In the genomic region with DNA sequence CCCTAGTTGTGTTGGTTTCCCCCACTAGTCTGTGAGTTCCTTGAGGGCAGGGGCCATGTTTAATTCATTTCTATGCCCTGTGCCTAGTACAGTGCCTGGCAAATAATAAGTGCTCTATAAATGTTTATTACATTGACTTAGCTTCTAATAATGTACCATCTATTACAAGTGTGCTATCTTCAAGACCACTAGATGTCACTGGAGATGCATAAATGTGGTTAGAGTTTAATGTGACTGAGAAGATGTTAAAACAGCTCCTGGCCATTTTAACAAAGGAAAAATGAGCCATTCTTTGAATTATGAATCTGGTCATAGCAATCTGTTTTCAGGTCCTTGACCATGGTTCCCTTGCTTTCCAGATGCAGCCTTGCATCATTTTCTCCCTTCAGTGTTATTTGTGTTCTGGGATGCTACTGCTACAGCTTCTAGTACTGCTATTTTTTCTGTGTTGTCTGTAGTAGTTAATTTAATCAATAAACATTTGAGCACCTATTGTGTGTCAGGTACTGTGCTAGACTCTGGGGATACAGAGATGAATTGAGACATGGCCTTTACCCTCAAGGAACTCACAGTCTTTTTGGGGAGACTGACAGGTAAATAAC, we compare ENCODE assay signal across 9 cellular contexts. TPM values are rescaled to one million over a fixed set of nuclear protein-coding genes. Genes with fewer than 3 reads are reported as not detected.
A peak's percentile ranks its signal among the peaks of the same experiment; 100 is the strongest.
DNase-seq lines count a peak whose midpoint lies in the region; ATAC-seq and TF ChIP-seq lines count a peak whose summit lies in the region.
"Had no signal": no experiment of that assay in that cellular context is flagged by ENCODE, and none has a peak within 500 bp of the region (broad histone marks: within the 10 kb centered on the region; RNA-seq: fewer than 3 reads in every experiment).

No MANE protein-coding gene starts in this region.

- no peak for TF ChIP-seq EP300 in neural cell (conservative IDR thresholded peaks at IDR 0.05; ENCODE audit: poor library complexity, severe bottlenecking)

- H3K4me1 ChIP-seq in IMR-90 (ENCODE audit: control insufficient read depth, insufficient read depth, low read length) (peaks cover 9% of the 10 kb centered on the region), RWPE2 (ENCODE audit: insufficient read depth, poor library complexity, severe bottlenecking) (no peaks in the 10 kb centered on the region), esophagus squamous epithelium (peaks cover 0 to 9% (median 0%) of the 10 kb centered on the region in 3 donors)
- H3K4me1 ChIP-seq: HAP-1 had no signal

- no peaks in the 10 kb centered on the region for H3K9me3 ChIP-seq in IMR-90 (ENCODE audit: control insufficient read depth, insufficient read depth, low read length)
- H3K9me3 ChIP-seq in RWPE2 (ENCODE audit: severe bottlenecking) = no peaks in the 10 kb centered on the region
- H3K9me3 ChIP-seq in esophagus squamous epithelium = no peaks in the 10 kb centered on the region
- H3K9me3 ChIP-seq in neural cell (ENCODE audit: low read length) = no peaks in the 10 kb centered on the region
- H3K9me3 ChIP-seq: HAP-1 had no signal

- H3K4ac ChIP-seq in IMR-90 (ENCODE audit: low read depth, low read length) = no peak overlapping the region

- no peak overlapping the region for H2BK5ac ChIP-seq in IMR-90 (ENCODE audit: low read depth, low read length, poor library complexity, severe bottlenecking)

- TF ChIP-seq POLR2A in IMR-90 (IDR thresholded peaks at IDR 0.05; ENCODE audit: low read depth, low read length) (no peak), esophagus squamous epithelium (IDR thresholded peaks at IDR 0.05) (no peak)

- no peak overlapping the region for H2AK9ac ChIP-seq in IMR-90 (replicated peaks; ENCODE audit: low read depth, low read length, poor library complexity)

- no peak overlapping the region for H2AFZ ChIP-seq in IMR-90 (replicated peaks; ENCODE audit: low read length, poor library complexity)
- H2AFZ ChIP-seq in neural cell (ENCODE audit: low read depth, low read length) = no peak overlapping the region

- H3K14ac ChIP-seq in IMR-90 (replicated peaks; ENCODE audit: low read depth, low read length) = no peak overlapping the region

- TF ChIP-seq CTCF in GM12865 (IDR thresholded peaks at IDR 0.05; ENCODE audit: insufficient read depth, low read depth, low read length, missing control alignments) (peak; percentile 35), IMR-90 (conservative IDR thresholded peaks at IDR 0.05; ENCODE audit: low read depth, low read length) (peak; percentile 80), RWPE2 (IDR thresholded peaks at IDR 0.05; ENCODE audit: poor library complexity, severe bottlenecking) (peak; percentile 62), esophagus squamous epithelium (IDR thresholded peaks at IDR 0.05) (peak; percentile 26 to 66 (median 54)), neural cell (IDR thresholded peaks at IDR 0.05; ENCODE audit: poor library complexity, severe bottlenecking) (peak; percentile 79)

- no peaks in the 10 kb centered on the region for H3K9me2 ChIP-seq in neural cell (ENCODE audit: insufficient read depth, low read length)

- no peak overlapping the region for H4K5ac ChIP-seq in IMR-90 (ENCODE audit: low read depth, low read length)

- H2AK5ac ChIP-seq in IMR-90 (ENCODE audit: low read depth, low read length) = no peak overlapping the region

- H4K20me1 ChIP-seq in IMR-90 (ENCODE audit: insufficient read depth, low read length) = no peaks in the 10 kb centered on the region; the same call in 1 of the 2 replicates
- no peaks in the 10 kb centered on the region for H4K20me1 ChIP-seq in neural cell (ENCODE audit: insufficient read depth)

- H4K8ac ChIP-seq in IMR-90 (ENCODE audit: low read depth in 2 of 2, low read length in 2 of 2) = no peak overlapping the region

- 0 out of 2 replicates have a peak, but pooled peaks cover 3% of the 10 kb centered on the region for H3K9me1 ChIP-seq in IMR-90 (ENCODE audit: insufficient read depth, low read length)

- H3K27me3 ChIP-seq in IMR-90 (ENCODE audit: control insufficient read depth, insufficient read depth, low read length) (no peaks in the 10 kb centered on the region), RWPE2 (ENCODE audit: insufficient read depth, poor library complexity, severe bottlenecking) (no peaks in the 10 kb centered on the region), esophagus squamous epithelium (no peaks in the 10 kb centered on the region), neural cell (ENCODE audit: insufficient read depth, low read depth, low read length) (no peaks in the 10 kb centered on the region)

- no peaks in the 10 kb centered on the region for H3K79me2 ChIP-seq in neural cell (replicated peaks; ENCODE audit: insufficient read depth, low read length)

- no peak overlapping the region for H3K56ac ChIP-seq in IMR-90 (ENCODE audit: extremely low read depth, insufficient read depth, low read length)

- CTCF ChIA-PET in IMR-90 (lab: Yijun Ruan, JAX) = interaction anchor here (0.6 to 3.0 kb wide), 26 partner anchors 11 to 903 kb away, joined by 3 to 19 read pairs (median 4); a partner anchor contains a TSS

- DNase-seq in ACHN (peak; percentile 44), GM12865 (ENCODE audit: low read depth) (peak; percentile 37), IMR-90 (peak; percentile 74), RWPE2 (ENCODE audit: low spot score) (no peak), esophagus squamous epithelium (lab: John Stamatoyannopoulos, UW) (no peak)
- DNase-seq in activated CD4-positive, alpha-beta T cell treated with anti-CD3 and anti-CD28 coated beads, Interleukin-2, amount 50 U/mL, for 1 hour = no peak

- POLR2A ChIA-PET in IMR-90 (lab: Charles Lee; ENCODE audit: unreplicated experiment) = no interaction called here

- H3K36me3 ChIP-seq in IMR-90 (ENCODE audit: control insufficient read depth, insufficient read depth, low read length) = no peaks in the 10 kb centered on the region
- no peaks in the 10 kb centered on the region for H3K36me3 ChIP-seq in RWPE2 (ENCODE audit: low read depth)
- H3K36me3 ChIP-seq in esophagus squamous epithelium = peaks cover 0 to 35% (median 0%) of the 10 kb centered on the region in 3 donors
- H3K36me3 ChIP-seq in neural cell (ENCODE audit: insufficient read depth, low read length) = no peaks in the 10 kb centered on the region

- H2BK20ac ChIP-seq in IMR-90 (ENCODE audit: low read depth, low read length) = no peak overlapping the region

- intact Hi-C loops in IMR-90 (cut with micrococcal nuclease) = loop anchor here (1.0 to 10.0 kb wide), 4 partner anchors 181 to 1166 kb away; a partner anchor contains a TSS
- intact Hi-C loops in esophagus squamous epithelium (cut with DNase I) = loop anchor here (10.0 kb wide), 1 partner anchor 136 kb away; no protein-coding TSS in a partner anchor

- H3K27ac ChIP-seq in IMR-90 (ENCODE audit: insufficient read depth, low read length) = no peak overlapping the region
- no peak overlapping the region for H3K27ac ChIP-seq in RWPE2 (ENCODE audit: poor library complexity, severe bottlenecking)
- H3K27ac ChIP-seq in esophagus squamous epithelium = peak overlapping the region in 3 of 4 donors; percentile 75 to 82 (median 78)
- H3K27ac ChIP-seq in neural cell (ENCODE audit: low read length) = peak overlapping the region; percentile 49

- H3K79me1 ChIP-seq in IMR-90 (ENCODE audit: low read depth in 1 of 2, low read length in 2 of 2) = no peaks in the 10 kb centered on the region

- H4K91ac ChIP-seq in IMR-90 (ENCODE audit: insufficient read depth, low read depth, low read length) = no peak overlapping the region

- no peak overlapping the region for H3K18ac ChIP-seq in IMR-90 (ENCODE audit: low read depth, low read length)

- H3F3A ChIP-seq in neural cell (ENCODE audit: insufficient read depth, low read length, poor library complexity, severe bottlenecking) = no peaks in the 10 kb centered on the region

- H2BK15ac ChIP-seq in IMR-90 (ENCODE audit: low read depth, low read length) = no peak overlapping the region

- H3K4me3 ChIP-seq in GM12865 (ENCODE audit: low read depth, low read length) = no peak overlapping the region
- no peak overlapping the region for H3K4me3 ChIP-seq in IMR-90 (ENCODE audit: insufficient read depth, low read depth, low read length)
- no peak overlapping the region for H3K4me3 ChIP-seq in RWPE2 (ENCODE audit: severe bottlenecking)
- H3K4me3 ChIP-seq in esophagus squamous epithelium = no peak overlapping the region
- H3K4me3 ChIP-seq in neural cell (ENCODE audit: low read length) = no peak overlapping the region
- H3K4me3 ChIP-seq: HAP-1 had no signal

- dilution Hi-C loops in IMR-90 (cut with HindIII; ENCODE audit: low sequenced_read_pairs, unreplicated experiment) = no loop called here

- no peak overlapping the region for H2BK120ac ChIP-seq in IMR-90 (ENCODE audit: low read depth, low read length)

- in situ Hi-C loops in ACHN (cut with HindIII; ENCODE audit: low pct_ligation_motif_present, low pct_unique_long_range_greater_than_20kb, low sequenced_read_pairs) = no loop called here
- in situ Hi-C loops in IMR-90 (cut with MboI; ENCODE audit: low sequenced_read_pairs) = no loop called here

- TF ChIP-seq RAD21 in IMR-90 (IDR thresholded peaks at IDR 0.05; ENCODE audit: low read length) (peak; percentile 81), neural cell (conservative IDR thresholded peaks at IDR 0.05) (peak; percentile 82)

- no peak overlapping the region for H3K4me2 ChIP-seq in IMR-90 (ENCODE audit: low read depth, low read length)
- no peak overlapping the region for H3K4me2 ChIP-seq in neural cell (ENCODE audit: low read length)

- H3K9ac ChIP-seq in IMR-90 (ENCODE audit: low read depth, low read length) (no peak overlapping the region), neural cell (ENCODE audit: low read length) (no peak overlapping the region)

- ATAC-seq in IMR-90 (ENCODE audit: low read depth) (peak; percentile 75), RWPE2 (ENCODE audit: low read depth) (peak; percentile 53; the same call in 1 of the 3 replicates), GM21737 (IDR thresholded peaks at IDR 0.05; ENCODE audit: unreplicated experiment) (no peak)

- no TSS peak for BruUV-seq in IMR-90 (replicated peaks; lab: Mats Ljungman, UMichigan)

- no peak overlapping the region for H3K23ac ChIP-seq in IMR-90 (ENCODE audit: low read depth, low read length)

TF ChIP-seq in IMR-90, 13 proteins besides CTCF, POLR2A, EP300 and RAD21 (continues in another document):
- peak; percentile 77 for TF ChIP-seq SMC3 (IDR thresholded peaks at IDR 0.05; ENCODE audit: low read depth, low read length)

RNA-seq across cellular contexts. Expression of a gene that starts 43.2 kb away (rescaled TPM):
- total RNA-seq in IMR-90 (2012; rRNA removed) (19.0 and 25.0 TPM in 2 replicates), esophagus squamous epithelium (10 to 100 TPM; 12.8 to 22.0 (median 13.1) TPM)
- polyA plus RNA-seq in IMR-90 (2012; rRNA removed) (5.2 and 6.9 TPM in 2 replicates), neural cell (98.5 and 103 TPM in 2 replicates)
- 2.6 and 3.3 TPM in 2 replicates for polyA plus RNA-seq in IMR-90 (2012; cell fraction: cytosol; rRNA removed)
- polyA plus RNA-seq in IMR-90 (2012; cell fraction: nucleus; rRNA removed; ENCODE audit: low replicate concordance) = 2.4 and 7.3 TPM in 2 replicates
- polyA minus RNA-seq in neural cell = 145 and 161 TPM in 2 replicates

RNA-seq across cellular contexts. Expression of a gene that starts 54.7 kb away (rescaled TPM):
- 7.5 and 18.6 TPM in 2 replicates for total RNA-seq in IMR-90 (2012; rRNA removed)
- 6.5 and 8.1 TPM in 2 replicates for polyA plus RNA-seq in IMR-90 (2012; rRNA removed)
- 1.7 and 2.0 TPM in 2 replicates for polyA plus RNA-seq in IMR-90 (2012; cell fraction: cytosol; rRNA removed)
- polyA plus RNA-seq in IMR-90 (2012; cell fraction: nucleus; rRNA removed; ENCODE audit: low replicate concordance) = 0.40 and 2.3 TPM in 2 replicates
- total RNA-seq in esophagus squamous epithelium = 10 to 100 TPM; 10.6 to 24.0 (median 18.2) TPM
- 16.5 and 17.5 TPM in 2 replicates for polyA plus RNA-seq in neural cell
- 28.7 and 34.8 TPM in 2 replicates for polyA minus RNA-seq in neural cell

Comparison
In these comparisons a context has a peak if more than half of its experiments do, and no peak if none do; other contexts are left out.
1. DNase-seq: peak in ACHN (single experiment), GM12865 (single experiment) and IMR-90 (single experiment); none in RWPE2 (single experiment), esophagus squamous epithelium (single experiment) and activated CD4-positive, alpha-beta T cell treated with anti-CD3 and anti-CD28 coated beads, Interleukin-2, amount 50 U/mL, for 1 hour (single experiment).
2. H3K27ac ChIP-seq: peak in esophagus squamous epithelium (3 of 4) and neural cell (single experiment); none in IMR-90 (single experiment) and RWPE2 (single experiment).
3. Peak in every context shown above with its lines, with median percentiles within 50 percentile points of each other: CTCF ChIP-seq.